ENCODE assay signal across 8 cellular contexts in the genomic region with DNA sequence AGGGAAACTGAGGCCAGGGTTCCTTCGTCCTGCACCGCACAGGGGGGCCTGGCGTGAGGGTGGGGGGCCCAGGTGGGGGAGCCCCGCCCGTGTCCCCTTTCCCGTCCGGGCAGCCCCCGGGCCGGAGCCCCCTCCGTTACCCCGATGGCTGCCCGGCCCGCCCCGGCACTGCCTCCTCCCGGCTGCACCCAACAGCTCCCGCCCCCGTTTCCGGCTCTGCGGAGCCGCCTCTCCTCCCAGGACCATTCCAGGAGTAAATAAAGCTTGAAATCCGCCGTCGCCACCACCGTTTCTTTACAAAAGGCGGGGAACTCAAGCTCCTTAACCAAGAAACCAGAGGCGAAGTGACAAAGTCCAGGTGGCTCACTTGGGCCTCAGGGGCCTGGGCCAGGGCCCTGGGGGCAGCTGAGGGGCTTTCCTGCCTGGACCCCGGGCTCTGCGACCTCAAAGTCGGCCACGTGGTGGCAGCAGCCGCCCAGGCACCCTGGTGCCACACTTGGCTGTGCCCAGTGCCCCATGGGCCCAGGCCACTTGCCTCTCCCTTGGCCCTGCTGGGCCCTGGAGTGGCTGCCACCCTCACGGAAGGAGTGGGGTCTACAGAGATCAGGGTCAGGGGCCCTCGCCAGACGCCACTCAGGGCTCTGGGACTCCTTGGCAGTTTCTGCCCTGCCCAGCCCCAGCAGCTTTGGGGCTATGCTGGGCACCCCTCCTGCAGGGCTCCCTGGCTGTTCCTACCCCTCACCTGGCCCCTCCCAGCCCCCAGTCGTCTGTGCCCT. TPM values are rescaled to one million over a fixed set of nuclear protein-coding genes. Genes with fewer than 3 reads are reported as not detected.
DNase-seq lines count a peak whose midpoint lies in the region; ATAC-seq and TF ChIP-seq lines count a peak whose summit lies in the region.

No MANE protein-coding gene starts in this region.

- DNase-seq in NCI-H2171 treated with DMSO at 0.1 percent for 48 hours (lab: John Stamatoyannopoulos, UW), result peak; percentile 79
- peak; percentile 87 to 91 for DNase-seq in central memory CD8-positive, alpha-beta T cell (ENCODE audit: low spot score in 2 of 2)
- no peak for DNase-seq in kidney epithelial cell (ENCODE audit: low read depth)
- peak; percentile 63 to 67 for DNase-seq in stimulated activated CD4-positive, alpha-beta T cell treated with anti-CD3 and anti-CD28 coated beads, Interleukin-1b, Interleukin-23, amount 100 ng/mL, for 1 hour (ENCODE audit: low read depth in 2 of 2)

- peak overlapping the region; percentile 71 for H3K4me3 ChIP-seq in ACC112 (ENCODE audit: low read depth, low read length)
- peak overlapping the region; percentile 52 for H3K4me3 ChIP-seq in kidney epithelial cell (ENCODE audit: low read depth, low read length)

- H3K36me3 Mint-ChIP-seq in central memory CD8-positive, alpha-beta T cell (ENCODE audit: insufficient read depth), result peaks cover 9% of the 10 kb centered on the region

- peaks cover 22% of the 10 kb centered on the region for H3K4me1 Mint-ChIP-seq in central memory CD8-positive, alpha-beta T cell

- H3K27me3 Mint-ChIP-seq in central memory CD8-positive, alpha-beta T cell, result no peaks in the 10 kb centered on the region

- H3K9me3 Mint-ChIP-seq in central memory CD8-positive, alpha-beta T cell, result no peaks in the 10 kb centered on the region

- H3K27me3 ChIP-seq in ACC112 (ENCODE audit: insufficient read depth, low read length) (no peaks in the 10 kb centered on the region), kidney epithelial cell (ENCODE audit: control insufficient read depth, insufficient read depth, low read length) (no peaks in the 10 kb centered on the region)

- peaks cover 26% of the 10 kb centered on the region for H3K4me1 ChIP-seq in ACC112 (ENCODE audit: control insufficient read depth, insufficient read depth, low read length, unreplicated experiment)

- H3K4me3 Mint-ChIP-seq in central memory CD8-positive, alpha-beta T cell, result peak overlapping the region; percentile 81

- TF ChIP-seq CTCF in kidney epithelial cell (IDR thresholded peaks at IDR 0.05; ENCODE audit: insufficient read depth, low read length, poor library complexity, severe bottlenecking), result peak; percentile 96

- H3K27ac ChIP-seq in ACC112 (ENCODE audit: low read depth, low read length), result peak overlapping the region; percentile 66

- H3K79me2 ChIP-seq in ACC112 (ENCODE audit: control insufficient read depth, insufficient read depth, low read length, unreplicated experiment), result peaks cover 25% of the 10 kb centered on the region

- peak overlapping the region; percentile 89 for H3K27ac Mint-ChIP-seq in central memory CD8-positive, alpha-beta T cell (ENCODE audit: low read depth)

- ATAC-seq in GM18861 (IDR thresholded peaks at IDR 0.05; ENCODE audit: unreplicated experiment) (peak; percentile 65), HG03095 (IDR thresholded peaks at IDR 0.05; ENCODE audit: unreplicated experiment) (peak; percentile 44)
- ATAC-seq in activated CD4-positive, CD25-positive, alpha-beta regulatory T cell treated with anti-CD3 and anti-CD28 coated beads, Interleukin-2, amount 50 U/mL, for 24 hours, result peak; percentile 75 to 77
- ATAC-seq in central memory CD8-positive, alpha-beta T cell (replicated peaks; ENCODE audit: extremely low read depth, poor library complexity, severe bottlenecking), result peak; percentile 78

- peak overlapping the region; percentile 65 for H2AFZ ChIP-seq in ACC112 (ENCODE audit: low read length, unreplicated experiment)

- no peaks in the 10 kb centered on the region for H3K36me3 ChIP-seq in ACC112 (ENCODE audit: insufficient read depth, low read length)
- H3K36me3 ChIP-seq in kidney epithelial cell (ENCODE audit: control insufficient read depth, insufficient read depth, low read length), result no peaks in the 10 kb centered on the region

RNA-seq across cellular contexts. Expression of gene FAAP20, which starts 0.5 kb away (rescaled TPM):
- total RNA-seq in kidney epithelial cell, result 50.6 and 65.8 TPM in 2 replicates

RNA-seq across cellular contexts. Expression of gene SKI, which starts 33.0 kb away (rescaled TPM):
- total RNA-seq in kidney epithelial cell, result 26.9 and 33.8 TPM in 2 replicates
